In the genomic region with DNA sequence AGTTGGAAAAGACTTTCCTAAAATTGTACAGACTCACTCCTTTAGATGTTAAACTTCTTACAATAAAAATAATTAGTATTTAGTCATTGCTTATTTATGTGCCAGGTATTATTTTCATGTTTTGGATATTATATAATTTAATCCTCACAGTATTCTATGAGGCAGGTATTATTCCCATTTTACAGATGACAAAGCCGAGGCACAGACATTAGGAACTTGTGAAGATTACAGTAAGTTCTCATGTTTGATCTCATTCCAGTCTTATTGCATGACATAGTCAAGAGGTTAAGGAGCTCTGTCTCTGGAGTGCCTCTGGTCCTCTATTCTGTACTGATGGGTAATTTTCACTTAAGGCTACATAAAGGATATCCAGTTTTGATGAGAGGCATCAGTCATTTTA, we compare ENCODE assay signal across 25 cellular contexts.
"Had no signal": no experiment of that assay in that cellular context is flagged by ENCODE, and none has a peak within 500 bp of the region (broad histone marks: within the 10 kb centered on the region; RNA-seq: fewer than 3 reads in every experiment).

No MANE protein-coding gene starts in this region.

- H3K9me3 ChIP-seq: breast epithelium, colonic mucosa, esophagus muscularis mucosa, left lung, neutrophil, pancreas, psoas muscle, right atrium auricular region, thyroid gland had no signal

- FAIRE-seq: astrocyte, frontal cortex, pancreas had no signal

- H3K27ac Mint-ChIP-seq: activated CD4-positive, alpha-beta T cell treated with anti-CD3 and anti-CD28 coated beads, Interleukin-2, amount 10 ng/mL, durations not matched to agents 7 days and 5 days; activated CD8-positive, alpha-beta T cell treated with anti-CD3 and anti-CD28 coated beads, Interleukin-2, amount 10 ng/mL, durations not matched to agents 7 days and 5 days; T-helper 1 cell treated with Interleukin-12 subunit alpha and Interleukin-12 subunit beta and Interleukin-4 antibody, amounts not matched to agents 30 μg/mL and 1 μg/mL, for 36 hours had no signal

- H3K27me3 Mint-ChIP-seq: activated CD4-positive, alpha-beta T cell treated with anti-CD3 and anti-CD28 coated beads, Interleukin-2, amount 10 ng/mL, durations not matched to agents 7 days and 5 days; central memory CD8-positive, alpha-beta T cell; naive thymus-derived CD4-positive, alpha-beta T cell had no signal

- H3K36me3 ChIP-seq: breast epithelium, colonic mucosa, neutrophil, pancreas had no signal

- H3K27me3 ChIP-seq: breast epithelium, colonic mucosa, dorsolateral prefrontal cortex, esophagus muscularis mucosa, left lung, neutrophil, pancreas, right atrium auricular region, thyroid gland had no signal

- H3K4me3 Mint-ChIP-seq: activated CD4-positive, alpha-beta T cell treated with anti-CD3 and anti-CD28 coated beads, Interleukin-2, amount 10 ng/mL, durations not matched to agents 7 days and 5 days; activated CD8-positive, alpha-beta T cell treated with anti-CD3 and anti-CD28 coated beads, Interleukin-2, amount 10 ng/mL, durations not matched to agents 7 days and 5 days; central memory CD8-positive, alpha-beta T cell; T-helper 1 cell treated with Interleukin-12 subunit alpha and Interleukin-12 subunit beta and Interleukin-4 antibody, amounts not matched to agents 30 μg/mL and 1 μg/mL, for 36 hours had no signal

- DNase-seq: activated CD4-positive, alpha-beta T cell treated with anti-CD3 and anti-CD28 coated beads, Interleukin-2, amount 10 ng/mL, durations not matched to agents 7 days and 5 days; activated CD8-positive, alpha-beta T cell treated with anti-CD3 and anti-CD28 coated beads, Interleukin-2, amount 10 ng/mL, durations not matched to agents 7 days and 5 days; activated T-cell treated with anti-CD3 and anti-CD28 coated beads, Interleukin-2, amount 50 U/mL, for 1 hour; colonic mucosa; dorsolateral prefrontal cortex; hippocampal formation; kidney glomerular epithelial cell; left lung; naive thymus-derived CD4-positive, alpha-beta T cell; pancreas; psoas muscle; stimulated activated CD4-positive, alpha-beta T cell treated with anti-CD3 and anti-CD28 coated beads, Interleukin-12 subunit alpha, Interleukin-12 subunit beta, amount 100 ng/mL, for 4 hours; stimulated activated CD4-positive, alpha-beta T cell treated with anti-CD3 and anti-CD28 coated beads, Interleukin-4, amount 100 ng/mL, for 4 hours; stimulated activated naive CD8-positive, alpha-beta T cell treated with anti-CD3 and anti-CD28 coated beads, Interleukin-15, Interleukin-2, amounts not matched to agents 100 U/mL and 50 U/mL, for 24 hours; thyroid gland had no signal

- H3K9me3 Mint-ChIP-seq: activated CD4-positive, alpha-beta T cell treated with anti-CD3 and anti-CD28 coated beads, Interleukin-2, amount 10 ng/mL, durations not matched to agents 7 days and 5 days; activated naive CD4-positive, alpha-beta T cell treated with anti-CD3 and anti-CD28 coated beads, Interleukin-2, amount 50 U/mL, for 72 hours; central memory CD8-positive, alpha-beta T cell; T-helper 1 cell treated with Interleukin-12 subunit alpha and Interleukin-12 subunit beta and Interleukin-4 antibody, amounts not matched to agents 30 μg/mL and 1 μg/mL, for 36 hours had no signal

- ATAC-seq: activated CD8-positive, alpha-beta T cell treated with anti-CD3 and anti-CD28 coated beads, Interleukin-2, amount 10 ng/mL, durations not matched to agents 7 days and 5 days; activated naive CD4-positive, alpha-beta T cell treated with anti-CD3 and anti-CD28 coated beads, Interleukin-2, amount 50 U/mL, for 72 hours; left lung; naive thymus-derived CD4-positive, alpha-beta T cell; pancreas; psoas muscle; stimulated activated naive CD8-positive, alpha-beta T cell treated with anti-CD3 and anti-CD28 coated beads, Interleukin-15, Interleukin-2, amounts not matched to agents 100 U/mL and 50 U/mL, for 24 hours had no signal

- H3K4me3 ChIP-seq: breast epithelium, colonic mucosa, esophagus muscularis mucosa, left lung, lung, pancreas, psoas muscle, right atrium auricular region, thyroid gland had no signal

- H3K4me1 ChIP-seq: breast epithelium had no signal

- H3K27ac ChIP-seq: breast epithelium, colonic mucosa, dorsolateral prefrontal cortex, left lung, neutrophil, pancreas, psoas muscle, right atrium auricular region, thyroid gland had no signal
